ENCODE assay signal across 20 cellular contexts in genomic region chr2:204220896-204221295, GRCh38.
DNase-seq lines count a peak whose midpoint lies in the region; ATAC-seq and TF ChIP-seq lines count a peak whose summit lies in the region.
"Had no signal": no experiment of that assay in that cellular context is flagged by ENCODE, and none has a peak within 500 bp of the region (broad histone marks: within the 10 kb centered on the region; RNA-seq: fewer than 3 reads in every experiment).

No MANE protein-coding gene starts in this region.

- H3K4me3 ChIP-seq in BE2C (ENCODE audit: low read depth, low read length) (no peak overlapping the region), DND-41 (ENCODE audit: low read depth in 1 of 2, low read length in 2 of 2) (no peak overlapping the region), GM12865 (ENCODE audit: low read depth, low read length) (no peak overlapping the region)
- H3K4me3 ChIP-seq: A549, GM23248 had no signal

- no peak overlapping the region for H3K27ac ChIP-seq in DND-41 (ENCODE audit: low read length)
- H3K27ac ChIP-seq: A549, GM23248 had no signal

- no peak overlapping the region for H3K27ac Mint-ChIP-seq in osteocyte (ENCODE audit: unreplicated experiment)
- no peak overlapping the region for H3K27ac Mint-ChIP-seq in activated CD4-positive, alpha-beta T cell treated with anti-CD3 and anti-CD28 coated beads, Interleukin-2, amount 10 ng/mL, durations not matched to agents 7 days and 5 days
- H3K27ac Mint-ChIP-seq: CD4-positive, CD25-positive, alpha-beta regulatory T cell; CD8-positive, alpha-beta T cell had no signal

- no peak overlapping the region for H3K9ac ChIP-seq in DND-41 (ENCODE audit: low read depth, low read length)
- H3K9ac ChIP-seq: GM23248 had no signal

- no peak overlapping the region for H2AFZ ChIP-seq in DND-41 (ENCODE audit: low read depth, low read length)
- H2AFZ ChIP-seq: GM23248 had no signal

- peaks cover 28% of the 10 kb centered on the region for H3K27me3 Mint-ChIP-seq in osteocyte (ENCODE audit: unreplicated experiment)
- H3K27me3 Mint-ChIP-seq in activated CD4-positive, alpha-beta T cell treated with anti-CD3 and anti-CD28 coated beads, Interleukin-2, amount 10 ng/mL, durations not matched to agents 7 days and 5 days: peaks cover 7% of the 10 kb centered on the region

- H3K4me1 ChIP-seq in BE2C (peaks cover 7% of the 10 kb centered on the region; the same call in 1 of the 2 replicates), DND-41 (ENCODE audit: insufficient read depth, low read length) (no peaks in the 10 kb centered on the region)
- H3K4me1 ChIP-seq: A549, Caco-2 had no signal

- no peaks in the 10 kb centered on the region for H3K79me2 ChIP-seq in DND-41 (ENCODE audit: insufficient read depth, low read length)

- intact Hi-C loops in cardiac septum (cut with DNase I): no loop called here

- H3K9me3 Mint-ChIP-seq in osteocyte (ENCODE audit: unreplicated experiment): peaks cover 11% of the 10 kb centered on the region
- H3K9me3 Mint-ChIP-seq in activated CD4-positive, alpha-beta T cell treated with anti-CD3 and anti-CD28 coated beads, Interleukin-2, amount 10 ng/mL, durations not matched to agents 7 days and 5 days: no peaks in the 10 kb centered on the region

- H3K9me3 ChIP-seq in BE2C (no peaks in the 10 kb centered on the region), DND-41 (ENCODE audit: insufficient read depth, low read length, severe bottlenecking) (no peaks in the 10 kb centered on the region)
- H3K9me3 ChIP-seq: A549 had no signal

- DNase-seq in BE2C: no peak
- DNase-seq in DND-41: no peak
- no peak for DNase-seq in GM12865 (ENCODE audit: low read depth)
- DNase-seq in osteocyte (ENCODE audit: extremely low spot score, unreplicated experiment): peak; percentile 34
- DNase-seq in SIG-M5 treated with dmso at 0.1 percent for 504 hours (lab: John Stamatoyannopoulos, UW; ENCODE audit: unreplicated experiment): no peak
- DNase-seq in cardiac septum (ENCODE audit: low spot score): no peak
- no peak for DNase-seq in activated CD4-positive, alpha-beta T cell treated with anti-CD3 and anti-CD28 coated beads, Interleukin-2, amount 10 ng/mL, durations not matched to agents 7 days and 5 days
- DNase-seq: 8988T; ACHN; AML-193; C1 segment of cervical spinal cord; CD4-positive, CD25-positive, alpha-beta regulatory T cell; CD8-positive, alpha-beta T cell; DMS153; DMS79 treated with DMSO at 0.1 percent for 48 hours; GM23248; H7; HCEC 1CT had no signal

- H3K4me3 Mint-ChIP-seq in osteocyte (ENCODE audit: unreplicated experiment): no peak overlapping the region
- no peak overlapping the region for H3K4me3 Mint-ChIP-seq in activated CD4-positive, alpha-beta T cell treated with anti-CD3 and anti-CD28 coated beads, Interleukin-2, amount 10 ng/mL, durations not matched to agents 7 days and 5 days
- H3K4me3 Mint-ChIP-seq: CD4-positive, CD25-positive, alpha-beta regulatory T cell; CD8-positive, alpha-beta T cell had no signal

- H3K4me2 ChIP-seq in DND-41 (ENCODE audit: insufficient read depth, low read length): no peak overlapping the region
- H3K4me2 ChIP-seq: A549 had no signal

- no peaks in the 10 kb centered on the region for H3K36me3 ChIP-seq in BE2C
- H3K36me3 ChIP-seq in DND-41 (ENCODE audit: insufficient read depth, low read length): no peaks in the 10 kb centered on the region

- TF ChIP-seq CTCF in BE2C (IDR thresholded peaks at IDR 0.05; ENCODE audit: low read depth, low read length) (peak; percentile 19; the same call in 1 of the 2 replicates), DND-41 (IDR thresholded peaks at IDR 0.05; ENCODE audit: borderline replicate concordance, extremely low read depth, low read length, poor library complexity, severe bottlenecking) (peak; percentile 6), GM12865 (IDR thresholded peaks at IDR 0.05; ENCODE audit: insufficient read depth, low read depth, low read length, missing control alignments) (peak; percentile 2), osteocyte (IDR thresholded peaks at IDR 0.05) (no peak)

- H3K36me3 Mint-ChIP-seq in osteocyte (ENCODE audit: unreplicated experiment): no peaks in the 10 kb centered on the region
- H3K36me3 Mint-ChIP-seq in activated CD4-positive, alpha-beta T cell treated with anti-CD3 and anti-CD28 coated beads, Interleukin-2, amount 10 ng/mL, durations not matched to agents 7 days and 5 days (ENCODE audit: low read depth): no peaks in the 10 kb centered on the region
- H3K36me3 Mint-ChIP-seq: CD4-positive, CD25-positive, alpha-beta regulatory T cell; CD8-positive, alpha-beta T cell had no signal

- no peaks in the 10 kb centered on the region for H3K4me1 Mint-ChIP-seq in osteocyte (ENCODE audit: unreplicated experiment)
- no peaks in the 10 kb centered on the region for H3K4me1 Mint-ChIP-seq in activated CD4-positive, alpha-beta T cell treated with anti-CD3 and anti-CD28 coated beads, Interleukin-2, amount 10 ng/mL, durations not matched to agents 7 days and 5 days
- H3K4me1 Mint-ChIP-seq: CD4-positive, CD25-positive, alpha-beta regulatory T cell had no signal

- H3K27me3 ChIP-seq in BE2C (no peaks in the 10 kb centered on the region), DND-41 (ENCODE audit: insufficient read depth, low read length, poor library complexity) (peaks cover 20% of the 10 kb centered on the region)

- ATAC-seq in DND-41 (ENCODE audit: insufficient read depth, low read depth): no peak
- ATAC-seq: A549; CD8-positive, alpha-beta T cell had no signal

- CTCF ChIA-PET in activated CD4-positive, alpha-beta T cell treated with anti-CD3 and anti-CD28 coated beads, Interleukin-2, amount 10 ng/mL, durations not matched to agents 7 days and 5 days (lab: Charles Lee): no interaction called here

- H4K20me1 ChIP-seq in DND-41 (ENCODE audit: insufficient read depth, low read length): no peaks in the 10 kb centered on the region

- POLR2A ChIA-PET in activated CD4-positive, alpha-beta T cell treated with anti-CD3 and anti-CD28 coated beads, Interleukin-2, amount 10 ng/mL, durations not matched to agents 7 days and 5 days (lab: Charles Lee): no interaction called here
